ENCODE assay signal across 20 cellular contexts in the genomic region with DNA sequence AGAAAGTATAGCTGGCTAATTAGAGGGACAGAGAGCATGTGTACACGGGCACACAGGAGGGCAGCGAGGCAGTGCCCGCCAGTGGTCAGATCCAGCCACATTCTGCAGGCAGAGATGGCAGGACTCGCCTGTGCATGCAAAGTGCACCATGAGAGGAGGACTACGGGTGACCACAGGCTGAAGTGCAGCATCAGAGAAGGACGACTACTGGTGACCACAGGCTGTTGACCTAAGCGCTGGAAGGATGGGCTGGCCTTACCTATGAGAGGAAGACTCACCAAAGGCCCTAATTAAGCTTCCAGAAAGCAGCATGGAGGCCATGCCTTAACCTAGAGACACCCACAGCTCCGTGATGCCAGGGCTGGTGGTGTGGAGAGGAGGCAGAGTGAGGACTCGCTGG. TPM values are rescaled to one million over a fixed set of nuclear protein-coding genes. Genes with fewer than 3 reads are reported as not detected.
DNase-seq lines count a peak whose midpoint lies in the region; ATAC-seq and TF ChIP-seq lines count a peak whose summit lies in the region.
"Had no signal": no experiment of that assay in that cellular context is flagged by ENCODE, and none has a peak within 500 bp of the region (broad histone marks: within the 10 kb centered on the region; RNA-seq: fewer than 3 reads in every experiment).

No MANE protein-coding gene starts in this region.

- H3K4me2 ChIP-seq in PC-3 (ENCODE audit: low read length) (no peak overlapping the region), neural progenitor cell (no peak overlapping the region)

- H3K27me3 ChIP-seq in PC-3 (ENCODE audit: low read length) (no peaks in the 10 kb centered on the region), neural progenitor cell (no peaks in the 10 kb centered on the region)

- no TSS peak for BruUV-seq in PC-3 (replicated peaks; lab: Mats Ljungman, UMichigan)

- TF ChIP-seq POLR2A in GM18505 (IDR thresholded peaks at IDR 0.05; ENCODE audit: borderline replicate concordance, extremely low read depth, insufficient read depth, insufficient read length), result no peak

- peak overlapping the region; percentile 10; the same call in 1 of the 2 replicates for H3K27ac ChIP-seq in PC-3 (ENCODE audit: low read length)
- H3K27ac ChIP-seq in neural progenitor cell, result no peak overlapping the region
- peak overlapping the region; percentile 69 for H3K27ac ChIP-seq in substantia nigra (ENCODE audit: low read depth, low read length, poor library complexity, severe bottlenecking)

- POLR2A ChIA-PET in PC-3 (lab: Charles Lee; ENCODE audit: unreplicated experiment), result no interaction called here

- peaks cover 1% of the 10 kb centered on the region for H3K9me3 Mint-ChIP-seq in chondrocyte (ENCODE audit: low read depth)
- no peaks in the 10 kb centered on the region for H3K9me3 Mint-ChIP-seq in neural progenitor cell
- H3K9me3 Mint-ChIP-seq: CD4-positive, CD25-positive, alpha-beta regulatory T cell; H9; IgD-negative memory B cell had no signal

- DNase-seq in PC-3 (no peak), chondrocyte (ENCODE audit: low spot score) (peak; percentile 49), neural progenitor cell (ENCODE audit: low spot score) (no peak), substantia nigra (lab: John Stamatoyannopoulos, UW) (no peak), NCI-H2171 (lab: John Stamatoyannopoulos, UW) (no peak)
- DNase-seq: CD4-positive, CD25-positive, alpha-beta regulatory T cell; EL; H9; HFFc6; MV-4-11; NCI-H1105 treated with DMSO at 0.1 percent for 48 hours; NCI-H2029 treated with DMSO at 0.1 percent for 48 hours; NCI-H2171 treated with DMSO at 0.1 percent for 48 hours; NCI-H524 treated with DMSO at 0.1 percent for 48 hours; NCI-H82; Right ventricle myocardium superior had no signal

- intact Hi-C loops in PC-3 (cut with micrococcal nuclease), result no loop called here

- no peaks in the 10 kb centered on the region for H3K9me2 ChIP-seq in PC-3 (replicated peaks; ENCODE audit: low read length)

- peaks cover 14% of the 10 kb centered on the region for H3K36me3 Mint-ChIP-seq in chondrocyte (ENCODE audit: low read depth)
- peaks cover 3% of the 10 kb centered on the region for H3K36me3 Mint-ChIP-seq in neural progenitor cell
- H3K36me3 Mint-ChIP-seq: CD4-positive, CD25-positive, alpha-beta regulatory T cell had no signal

- H2AFZ ChIP-seq in PC-3 (ENCODE audit: low read length) (no peak overlapping the region), neural progenitor cell (replicated peaks) (no peak overlapping the region)

- peaks cover 33% of the 10 kb centered on the region; the same call in 1 of the 2 replicates for H3K36me3 ChIP-seq in PC-3 (ENCODE audit: low read depth, low read length)
- no peaks in the 10 kb centered on the region for H3K36me3 ChIP-seq in neural progenitor cell

- H4K20me1 ChIP-seq in PC-3 (ENCODE audit: low read length), result no peaks in the 10 kb centered on the region
- H4K20me1 ChIP-seq in neural progenitor cell (ENCODE audit: low read depth), result no peaks in the 10 kb centered on the region

- H3F3A ChIP-seq in PC-3 (ENCODE audit: low read length, unreplicated experiment) (peaks cover 6% of the 10 kb centered on the region), neural progenitor cell (ENCODE audit: low read depth) (no peaks in the 10 kb centered on the region)

- CTCF ChIA-PET in PC-3 (lab: Charles Lee), result no interaction called here

- H3K27me3 Mint-ChIP-seq in chondrocyte (ENCODE audit: low read depth) (no peaks in the 10 kb centered on the region), neural progenitor cell (ENCODE audit: insufficient read depth, low read depth) (peaks cover 10% of the 10 kb centered on the region)
- H3K27me3 Mint-ChIP-seq: CD4-positive, CD25-positive, alpha-beta regulatory T cell; IgD-negative memory B cell had no signal

- H3K4me3 Mint-ChIP-seq in chondrocyte (ENCODE audit: unreplicated experiment) (no peak overlapping the region), neural progenitor cell (no peak overlapping the region)
- H3K4me3 Mint-ChIP-seq: CD4-positive, CD25-positive, alpha-beta regulatory T cell; H9; HFFc6; IgD-negative memory B cell had no signal

- TF ChIP-seq CTCF in PC-3 (conservative IDR thresholded peaks at IDR 0.05; ENCODE audit: low read depth, low read length) (no peak), chondrocyte (IDR thresholded peaks at IDR 0.05) (no peak), neural progenitor cell (IDR thresholded peaks at IDR 0.05) (no peak)

- no peak overlapping the region for H3K27ac Mint-ChIP-seq in chondrocyte (ENCODE audit: unreplicated experiment)
- H3K27ac Mint-ChIP-seq in neural progenitor cell, result peak overlapping the region; percentile 15
- H3K27ac Mint-ChIP-seq: CD4-positive, CD25-positive, alpha-beta regulatory T cell; IgD-negative memory B cell had no signal

- H3K4me1 Mint-ChIP-seq in chondrocyte (ENCODE audit: low read depth), result peaks cover 26% of the 10 kb centered on the region
- peaks cover 6% of the 10 kb centered on the region for H3K4me1 Mint-ChIP-seq in neural progenitor cell

- H3K4me1 ChIP-seq in PC-3 (ENCODE audit: insufficient read depth, low read length) (peaks cover 32% of the 10 kb centered on the region), neural progenitor cell (no peaks in the 10 kb centered on the region)

- no peak overlapping the region for H3K4me3 ChIP-seq in PC-3 (ENCODE audit: low read length)
- no peak overlapping the region for H3K4me3 ChIP-seq in neural progenitor cell

- ATAC-seq in PC-3, result no peak
- ATAC-seq in GM18505 (IDR thresholded peaks at IDR 0.05; ENCODE audit: unreplicated experiment), result no peak
- ATAC-seq in GM21390 (IDR thresholded peaks at IDR 0.05; ENCODE audit: unreplicated experiment), result no peak
- ATAC-seq in HG03354 (IDR thresholded peaks at IDR 0.05; ENCODE audit: poor library complexity, severe bottlenecking, unreplicated experiment), result no peak

- no peak overlapping the region for H3K9ac ChIP-seq in PC-3 (ENCODE audit: low read length)
- no peak overlapping the region for H3K9ac ChIP-seq in neural progenitor cell

- H3K79me2 ChIP-seq in PC-3 (ENCODE audit: low read length) (peaks cover 73% of the 10 kb centered on the region), neural progenitor cell (ENCODE audit: low read depth) (no peaks in the 10 kb centered on the region)

- H3K9me3 ChIP-seq in PC-3 (ENCODE audit: low read length) (no peaks in the 10 kb centered on the region), neural progenitor cell (ENCODE audit: low read depth) (no peaks in the 10 kb centered on the region)

RNA-seq across cellular contexts. Expression of a gene that starts 54.2 kb away (rescaled TPM):
- total RNA-seq in PC-3 (2014; rRNA removed) (24.1 and 30.6 TPM in 2 replicates), chondrocyte (50.1 to 52.5 TPM (median 50.5 TPM) in 3 replicates), neural progenitor cell (ENCODE audit: low replicate concordance) (22.6 and 24.6 TPM in 2 replicates)
